In genomic region chr6:16128759-16129622, GRCh38 we compare ENCODE assay signal across 8 cellular contexts. TPM values are rescaled to one million over a fixed set of nuclear protein-coding genes. Genes with fewer than 3 reads are reported as not detected.
DNase-seq lines count a peak whose midpoint lies in the region; ATAC-seq and TF ChIP-seq lines count a peak whose summit lies in the region.

TSS of gene MYLIP (plus strand) at chr6:16129086. CDS start at chr6:16129323, 237 bp downstream.

- peaks cover 6% of the 10 kb centered on the region in 2 donors for H3K36me3 Mint-ChIP-seq in activated T-cell treated with anti-CD3 and anti-CD28 coated beads, Interleukin-2, amount 50 U/mL, for 72 hours (ENCODE audit: insufficient read depth in 2 of 2)

- H3K79me2 ChIP-seq in Karpas-422 (ENCODE audit: low read length) = peaks cover 49% of the 10 kb centered on the region

- H3K9me3 ChIP-seq in Karpas-422 (ENCODE audit: low read length) (no peaks in the 10 kb centered on the region), Peyer's patch (no peaks in the 10 kb centered on the region), esophagus squamous epithelium (no peaks in the 10 kb centered on the region)

- H3K27me3 ChIP-seq in Karpas-422 (ENCODE audit: low read length) (no peaks in the 10 kb centered on the region; the same call in 1 of the 2 replicates), Peyer's patch (no peaks in the 10 kb centered on the region), esophagus squamous epithelium (no peaks in the 10 kb centered on the region)

- H3K9me2 ChIP-seq in Karpas-422 (replicated peaks; ENCODE audit: insufficient read depth, low read length) = no peaks in the 10 kb centered on the region

- TF ChIP-seq POLR2A in Peyer's patch (IDR thresholded peaks at IDR 0.05) = peak; percentile 99 to 100
- TF ChIP-seq POLR2A in esophagus squamous epithelium (IDR thresholded peaks at IDR 0.05) = peak; percentile 71 to 100 (median 100)

- TF ChIP-seq CTCF in Peyer's patch (IDR thresholded peaks at IDR 0.05) (peak; percentile 19 to 94 (median 72)), esophagus squamous epithelium (IDR thresholded peaks at IDR 0.05) (peak; percentile 46 to 89 (median 77))

- H3K4me1 ChIP-seq in Karpas-422 (ENCODE audit: low read length) = peaks cover 43% of the 10 kb centered on the region
- H3K4me1 ChIP-seq in Peyer's patch = peaks cover 0 to 25% (median 5%) of the 10 kb centered on the region in 4 donors
- H3K4me1 ChIP-seq in esophagus squamous epithelium = peaks cover 10 to 40% (median 20%) of the 10 kb centered on the region in 3 donors

- H3K27ac Mint-ChIP-seq in activated T-cell treated with anti-CD3 and anti-CD28 coated beads, Interleukin-2, amount 50 U/mL, for 72 hours = peak within 1 kb of the TSS; percentile 97

- ATAC-seq in GM21825 (IDR thresholded peaks at IDR 0.05; ENCODE audit: unreplicated experiment) = peak; percentile 77
- ATAC-seq in activated T-cell treated with anti-CD3 and anti-CD28 coated beads, Interleukin-2, amount 50 U/mL, for 72 hours (replicated peaks in 1 of 2) = peak; percentile 84

- H3K9me3 Mint-ChIP-seq in activated T-cell treated with anti-CD3 and anti-CD28 coated beads, Interleukin-2, amount 50 U/mL, for 72 hours = no peaks in the 10 kb centered on the region

- H3K36me3 ChIP-seq in Karpas-422 (ENCODE audit: insufficient read depth, low read length) = peaks cover 24% of the 10 kb centered on the region; the same call in 1 of the 2 replicates
- H3K36me3 ChIP-seq in Peyer's patch = peaks cover 0 to 4% (median 0%) of the 10 kb centered on the region in 3 donors
- H3K36me3 ChIP-seq in esophagus squamous epithelium = peaks cover 0 to 8% (median 0%) of the 10 kb centered on the region in 3 donors

- H3K27ac ChIP-seq in Karpas-422 (ENCODE audit: low read length) (peak within 1 kb of the TSS; percentile 88), Peyer's patch (peak within 1 kb of the TSS; percentile 94 to 100 (median 97)), esophagus squamous epithelium (peak within 1 kb of the TSS; percentile 94 to 99 (median 97))

- H3K4me2 ChIP-seq in Karpas-422 (ENCODE audit: low read depth, low read length, poor library complexity, severe bottlenecking) = peak within 1 kb of the TSS; percentile 88

- DNase-seq in Daoy (ENCODE audit: low read depth) (peak; percentile 98), Karpas-422 (peak; percentile 98), Peyer's patch (peak; percentile 99), esophagus squamous epithelium (lab: John Stamatoyannopoulos, UW) (peak; percentile 85), myocyte (ENCODE audit: low read depth) (peak; percentile 97)
- DNase-seq in activated T-cell treated with anti-CD3 and anti-CD28 coated beads, Interleukin-2, amount 50 U/mL, for 72 hours = peak; percentile 98
- peak; percentile 94 to 97 for DNase-seq in stimulated activated CD8-positive, alpha-beta memory T cell treated with anti-CD3 and anti-CD28 coated beads, Interleukin-7, amount 100 ng/mL, for 4 hours (ENCODE audit: low read depth in 2 of 2)

- H2AFZ ChIP-seq in Karpas-422 (ENCODE audit: low read length) = peak within 1 kb of the TSS; percentile 82; the same call in 1 of the 2 replicates

- peaks cover 24% of the 10 kb centered on the region for H4K20me1 ChIP-seq in Karpas-422 (ENCODE audit: insufficient read depth, low read depth, low read length)

- peaks cover 28% of the 10 kb centered on the region for H3K4me1 Mint-ChIP-seq in activated T-cell treated with anti-CD3 and anti-CD28 coated beads, Interleukin-2, amount 50 U/mL, for 72 hours (ENCODE audit: low read depth)

- intact Hi-C loops in esophagus squamous epithelium (cut with DNase I) = no loop called here

- 0% methylated on average over 1 of the region's 95 CpGs; no CpG with 5 or more reads in 1 of the 2 donors for WGBS in esophagus squamous epithelium, 2 donors

- H3K4me3 Mint-ChIP-seq in activated T-cell treated with anti-CD3 and anti-CD28 coated beads, Interleukin-2, amount 50 U/mL, for 72 hours = peak within 1 kb of the TSS; percentile 92 to 99

- peak within 1 kb of the TSS; percentile 91 for H3K9ac ChIP-seq in Karpas-422 (ENCODE audit: low read length)

- H3K4me3 ChIP-seq in Karpas-422 (ENCODE audit: low read length) (peak within 1 kb of the TSS; percentile 84), Peyer's patch (peak within 1 kb of the TSS; percentile 86 to 99 (median 96)), esophagus squamous epithelium (peak within 1 kb of the TSS; percentile 79 to 100 (median 88))

- peaks cover 18% of the 10 kb centered on the region for H3K27me3 Mint-ChIP-seq in activated T-cell treated with anti-CD3 and anti-CD28 coated beads, Interleukin-2, amount 50 U/mL, for 72 hours (ENCODE audit: low read depth)

RNA-seq across cellular contexts. Expression of gene MYLIP, which starts in this region (rescaled TPM):
- 10.5 and 11.4 TPM in 2 replicates for total RNA-seq in Daoy (2014; rRNA removed; shearing (Covaris generic))
- total RNA-seq in Karpas-422 (2014; rRNA removed; shearing (Covaris generic); ENCODE audit: low replicate concordance) = 69.5 and 71.0 TPM in 2 replicates
- 10 to 100 TPM; 20.1 to 46.2 (median 24.7) TPM for total RNA-seq in Peyer's patch
- total RNA-seq in activated T-cell treated with anti-CD3 and anti-CD28 coated beads, Interleukin-2, amount 50 U/mL, for 72 hours = 10 to 100 TPM; 16.0 to 19.1 TPM
- 10 to 100 TPM in 3 of 4 donors, 1 to 10 TPM in 1; 8.6 to 32.0 (median 17.5) TPM for total RNA-seq in esophagus squamous epithelium
- total RNA-seq in myocyte = 23.2 and 25.7 TPM in 2 replicates
- 3.9 TPM for polyA plus RNA-seq in myocyte (2012)

Comparison
In these comparisons a context has a peak if more than half of its experiments do, and no peak if none do; other contexts are left out.
1. Peak in every context shown above with its lines: DNase-seq, ATAC-seq, H3K4me3 ChIP-seq and H3K27ac ChIP-seq.